Comparison of ENCODE assay signal across 8 cellular contexts in the genomic region with DNA sequence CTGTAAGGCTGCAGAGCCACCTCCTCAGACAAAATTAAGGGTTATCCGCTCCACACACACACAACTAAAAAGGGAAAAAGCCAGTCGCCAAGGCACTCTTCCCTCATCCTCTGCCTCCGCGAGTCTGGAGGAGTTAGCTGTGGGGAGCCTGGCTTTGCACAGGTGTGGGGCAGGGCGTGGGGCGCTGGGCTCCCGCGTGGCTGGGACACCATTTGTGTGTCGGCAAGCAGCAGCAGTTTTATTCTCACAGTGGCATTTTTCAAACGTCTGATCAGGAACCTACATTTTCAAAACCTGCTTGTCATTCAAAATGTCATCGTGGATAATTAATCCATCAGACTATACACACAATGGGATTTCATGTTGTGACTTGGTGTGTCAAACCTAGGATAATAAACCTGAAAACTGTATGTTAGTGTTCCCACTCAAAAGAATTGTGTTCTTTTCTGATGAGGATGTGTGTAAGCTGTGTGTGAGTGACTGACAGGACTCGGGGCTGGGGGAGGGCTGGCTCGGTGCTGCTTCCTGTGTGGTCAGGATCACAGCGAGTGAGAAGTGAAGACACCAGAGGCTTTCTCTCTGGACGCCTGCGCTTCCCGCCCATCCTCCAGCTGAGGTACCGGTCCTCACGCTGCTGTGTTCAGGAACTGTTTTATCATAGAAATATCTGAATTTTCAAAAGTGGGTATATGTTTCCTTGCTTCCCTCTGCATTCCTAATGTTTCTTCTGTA.
A peak's percentile ranks its signal among the peaks of the same experiment; 100 is the strongest.
DNase-seq lines count a peak whose midpoint lies in the region; ATAC-seq, FAIRE-seq and TF ChIP-seq lines count a peak whose summit lies in the region.

No MANE protein-coding gene starts in this region.

- DNase-seq in GM19240 (ENCODE audit: insufficient read length, low spot score) (peak; percentile 61), T-helper 17 cell (peak; percentile 21 to 32 (median 27)), putamen (ENCODE audit: low spot score) (no peak), H54 (ENCODE audit: insufficient read length, low spot score) (no peak), endodermal cell (no peak)
- DNase-seq in activated naive CD8-positive, alpha-beta T cell treated with anti-CD3 and anti-CD28 coated beads, Interleukin-2, amount 50 U/mL, for 16 hours (ENCODE audit: low read depth, low spot score) = peak; percentile 64
- peak; percentile 61 to 64 for DNase-seq in stimulated activated CD4-positive, alpha-beta T cell treated with anti-CD3 and anti-CD28 coated beads, Interleukin-1b, Interleukin-23, amount 100 ng/mL, for 4 hours (ENCODE audit: low read depth in 2 of 2)

- H3K27me3 ChIP-seq in endodermal cell (ENCODE audit: control insufficient read depth, insufficient read depth, low read length, poor library complexity, severe bottlenecking) = no peaks in the 10 kb centered on the region

- H3K36me3 Mint-ChIP-seq in T-helper 17 cell (ENCODE audit: low read depth) = peaks cover 3% of the 10 kb centered on the region
- H3K36me3 Mint-ChIP-seq in endodermal cell (ENCODE audit: low read depth) = no peaks in the 10 kb centered on the region

- ATAC-seq in HG03135 (IDR thresholded peaks at IDR 0.05; ENCODE audit: unreplicated experiment) = peak; percentile 62
- peak; percentile 99 for ATAC-seq in T-helper 17 cell

- H3K4me1 Mint-ChIP-seq in T-helper 17 cell = peaks cover 30% of the 10 kb centered on the region
- H3K4me1 Mint-ChIP-seq in endodermal cell = peaks cover 3% of the 10 kb centered on the region

- no peaks in the 10 kb centered on the region for H3K4me1 ChIP-seq in endodermal cell (ENCODE audit: control insufficient read depth, insufficient read depth, low read length)

- H3K4me3 ChIP-seq in endodermal cell (ENCODE audit: low read length) = no peak overlapping the region

- peak overlapping the region; percentile 66 for H3K27ac Mint-ChIP-seq in T-helper 17 cell
- H3K27ac Mint-ChIP-seq in endodermal cell = no peak overlapping the region

- no peaks in the 10 kb centered on the region for H3K36me3 ChIP-seq in endodermal cell (ENCODE audit: control insufficient read depth, insufficient read depth, low read length)

- H3K9ac ChIP-seq in endodermal cell (ENCODE audit: extremely low read depth, low read length, poor library complexity, severe bottlenecking) = no peak overlapping the region

- H3K9me3 ChIP-seq in T-helper 17 cell (ENCODE audit: control insufficient read depth, low read length, poor library complexity, severe bottlenecking) (no peaks in the 10 kb centered on the region), endodermal cell (ENCODE audit: control insufficient read depth, low read length) (no peaks in the 10 kb centered on the region)

- H3K27me3 Mint-ChIP-seq in T-helper 17 cell (peaks cover 8% of the 10 kb centered on the region), endodermal cell (ENCODE audit: insufficient read depth) (no peaks in the 10 kb centered on the region)

- H3K27ac ChIP-seq in endodermal cell (ENCODE audit: low read depth, low read length) = no peak overlapping the region

- WGBS in endodermal cell (ENCODE audit: insufficient coverage in 1 of 2, insufficient read length in 1 of 2), 2 experiments = 71 to 84% methylated on average over 11 to 19 of the region's 19 CpGs

- H3K9me3 Mint-ChIP-seq in endodermal cell = no peaks in the 10 kb centered on the region

- FAIRE-seq in H54 (lab: Jason Lieb, UNC) = no peak

- peak overlapping the region; percentile 60 for H3K4me3 Mint-ChIP-seq in T-helper 17 cell
- H3K4me3 Mint-ChIP-seq in endodermal cell = no peak overlapping the region

- no peak for TF ChIP-seq POLR2A in H54 (IDR thresholded peaks at IDR 0.05; ENCODE audit: low read depth, low read length)

- TF ChIP-seq CTCF in endodermal cell (conservative IDR thresholded peaks at IDR 0.05) = no peak

Comparison
In these comparisons a context has a peak if more than half of its experiments do, and no peak if none do; other contexts are left out.
1. DNase-seq: peak in GM19240 (single experiment), T-helper 17 cell (3 of 3), activated naive CD8-positive, alpha-beta T cell treated with anti-CD3 and anti-CD28 coated beads, Interleukin-2, amount 50 U/mL, for 16 hours (single experiment) and stimulated activated CD4-positive, alpha-beta T cell treated with anti-CD3 and anti-CD28 coated beads, Interleukin-1b, Interleukin-23, amount 100 ng/mL, for 4 hours (2 of 2); none in putamen (single experiment), H54 (single experiment) and endodermal cell (single experiment).